ENCODE assay signal across 1 cellular context in genomic region chr22:41446639-41447434, GRCh38.
TF ChIP-seq lines count a peak whose summit lies in the region.

A gene with protein sequence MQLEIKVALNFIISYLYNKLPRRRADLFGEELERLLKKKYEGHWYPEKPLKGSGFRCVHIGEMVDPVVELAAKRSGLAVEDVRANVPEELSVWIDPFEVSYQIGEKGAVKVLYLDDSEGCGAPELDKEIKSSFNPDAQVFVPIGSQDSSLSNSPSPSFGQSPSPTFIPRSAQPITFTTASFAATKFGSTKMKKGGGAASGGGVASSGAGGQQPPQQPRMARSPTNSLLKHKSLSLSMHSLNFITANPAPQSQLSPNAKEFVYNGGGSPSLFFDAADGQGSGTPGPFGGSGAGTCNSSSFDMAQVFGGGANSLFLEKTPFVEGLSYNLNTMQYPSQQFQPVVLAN (minus strand): TSS chr22:41446801. CDS start chr22:41437345, 9,456 bp downstream.

TF ChIP-seq in HepG2, 621 proteins besides CTCF, POLR2A, EP300 and RAD21 (continued from another document and continues in another):
- TF ChIP-seq, protein P1, sequence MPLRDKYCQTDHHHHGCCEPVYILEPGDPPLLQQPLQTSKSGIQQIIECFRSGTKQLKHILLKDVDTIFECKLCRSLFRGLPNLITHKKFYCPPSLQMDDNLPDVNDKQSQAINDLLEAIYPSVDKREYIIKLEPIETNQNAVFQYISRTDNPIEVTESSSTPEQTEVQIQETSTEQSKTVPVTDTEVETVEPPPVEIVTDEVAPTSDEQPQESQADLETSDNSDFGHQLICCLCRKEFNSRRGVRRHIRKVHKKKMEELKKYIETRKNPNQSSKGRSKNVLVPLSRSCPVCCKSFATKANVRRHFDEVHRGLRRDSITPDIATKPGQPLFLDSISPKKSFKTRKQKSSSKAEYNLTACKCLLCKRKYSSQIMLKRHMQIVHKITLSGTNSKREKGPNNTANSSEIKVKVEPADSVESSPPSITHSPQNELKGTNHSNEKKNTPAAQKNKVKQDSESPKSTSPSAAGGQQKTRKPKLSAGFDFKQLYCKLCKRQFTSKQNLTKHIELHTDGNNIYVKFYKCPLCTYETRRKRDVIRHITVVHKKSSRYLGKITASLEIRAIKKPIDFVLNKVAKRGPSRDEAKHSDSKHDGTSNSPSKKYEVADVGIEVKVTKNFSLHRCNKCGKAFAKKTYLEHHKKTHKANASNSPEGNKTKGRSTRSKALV (CRISPR knock-in tag; IDR thresholded peaks at IDR 0.05), result peak; percentile 88
- TF ChIP-seq RBAK (CRISPR knock-in tag; IDR thresholded peaks at IDR 0.05) (peak; percentile 39; the same call in 1 of the 2 replicates), STAT5B (CRISPR knock-in tag; IDR thresholded peaks at IDR 0.05) (peak; percentile 97), SMARCE1 (IDR thresholded peaks at IDR 0.05; ENCODE audit: borderline replicate concordance) (no peak), NBN (conservative IDR thresholded peaks at IDR 0.05) (no peak), NPAS2 (CRISPR knock-in tag; IDR thresholded peaks at IDR 0.05; ENCODE audit: borderline replicate concordance) (no peak), MIER2 (CRISPR knock-in tag; IDR thresholded peaks at IDR 0.05) (peak; percentile 75), ZNF232 (CRISPR knock-in tag; IDR thresholded peaks at IDR 0.05; ENCODE audit: borderline replicate concordance) (peak; percentile 55), ZBTB1 (CRISPR knock-in tag; IDR thresholded peaks at IDR 0.05; ENCODE audit: borderline replicate concordance) (peak; percentile 31; the same call in 1 of the 2 replicates), ZNF703 (CRISPR knock-in tag; IDR thresholded peaks at IDR 0.05; ENCODE audit: borderline replicate concordance) (peak; percentile 99), ZNF512 (CRISPR knock-in tag; IDR thresholded peaks at IDR 0.05) (no peak), MLXIP (CRISPR knock-in tag; IDR thresholded peaks at IDR 0.05; ENCODE audit: borderline replicate concordance) (peak; percentile 91), ZNF552 (CRISPR knock-in tag; IDR thresholded peaks at IDR 0.05; ENCODE audit: borderline replicate concordance) (peak; percentile 80; the same call in 1 of the 2 replicates), HOXA7 (CRISPR knock-in tag; IDR thresholded peaks at IDR 0.05) (peak; percentile 95; the same call in 1 of the 2 replicates), GTF3A (CRISPR knock-in tag; conservative IDR thresholded peaks at IDR 0.05) (peak; percentile 42; the same call in 1 of the 2 replicates), ARNTL (CRISPR knock-in tag; IDR thresholded peaks at IDR 0.05) (peak; percentile 95), CHD2 (IDR thresholded peaks at IDR 0.05; ENCODE audit: low read depth, low read length) (peak; percentile 95), KAT7 (CRISPR knock-in tag; IDR thresholded peaks at IDR 0.05; ENCODE audit: borderline replicate concordance) (peak; percentile 97; the same call in 1 of the 2 replicates), ZSCAN12 (CRISPR knock-in tag; IDR thresholded peaks at IDR 0.05) (peak; percentile 95), ZNF678 (CRISPR knock-in tag; IDR thresholded peaks at IDR 0.05) (peak; percentile 90; the same call in 1 of the 2 replicates), TFE3 (CRISPR knock-in tag; IDR thresholded peaks at IDR 0.05) (peak; percentile 75; the same call in 1 of the 2 replicates), ZNF138 (CRISPR knock-in tag; IDR thresholded peaks at IDR 0.05; ENCODE audit: low read depth) (peak; percentile 82; the same call in 1 of the 2 replicates), LCORL (IDR thresholded peaks at IDR 0.05) (no peak), LCORL (CRISPR knock-in tag; IDR thresholded peaks at IDR 0.05) (peak; percentile 77; the same call in 1 of the 2 replicates), ZNF816 (CRISPR knock-in tag; IDR thresholded peaks at IDR 0.05; ENCODE audit: borderline replicate concordance) (no peak; the same call in 1 of the 2 replicates), HNRNPH1 (optimal IDR thresholded peaks at IDR 0.05; ENCODE audit: low read depth, low read length) (peak; percentile 99), ZBTB34 (CRISPR knock-in tag; IDR thresholded peaks at IDR 0.05) (peak; percentile 10; the same call in 1 of the 2 replicates), ZNF329 (CRISPR knock-in tag; IDR thresholded peaks at IDR 0.05; ENCODE audit: low read depth) (peak; percentile 88), ZNF674 (CRISPR knock-in tag; IDR thresholded peaks at IDR 0.05; ENCODE audit: low read depth) (peak; percentile 73; the same call in 1 of the 2 replicates), PRDM10 (CRISPR knock-in tag; IDR thresholded peaks at IDR 0.05; ENCODE audit: low read depth) (peak; percentile 73; the same call in 1 of the 2 replicates), DDIT3 (CRISPR knock-in tag; IDR thresholded peaks at IDR 0.05) (no peak), MXD4 (CRISPR knock-in tag; IDR thresholded peaks at IDR 0.05) (peak; percentile 94), MATR3 (CRISPR knock-in tag; IDR thresholded peaks at IDR 0.05) (no peak), FOXA1 (IDR thresholded peaks at IDR 0.05) (no peak), FOXA1 (CRISPR knock-in tag; IDR thresholded peaks at IDR 0.05) (peak; percentile 45; the same call in 1 of the 2 replicates), ZNF44 (CRISPR knock-in tag; IDR thresholded peaks at IDR 0.05) (no peak), MZF1 (CRISPR knock-in tag; IDR thresholded peaks at IDR 0.05; ENCODE audit: borderline replicate concordance) (no peak; the same call in 1 of the 2 replicates), CHD4 (IDR thresholded peaks at IDR 0.05; ENCODE audit: borderline replicate concordance, low read length) (no peak), SP140L (CRISPR knock-in tag; IDR thresholded peaks at IDR 0.05; ENCODE audit: borderline replicate concordance) (peak; percentile 85), ELF3 (CRISPR knock-in tag; IDR thresholded peaks at IDR 0.05) (peak; percentile 90), SP4 (CRISPR knock-in tag; IDR thresholded peaks at IDR 0.05) (peak; percentile 99), PCBP2 (optimal IDR thresholded peaks at IDR 0.05; ENCODE audit: low read depth, low read length, poor library complexity, severe bottlenecking) (peak; percentile 85), TBL1XR1 (IDR thresholded peaks at IDR 0.05; ENCODE audit: borderline replicate concordance, low read length, partially characterized antibody) (peak; percentile 92), SP2 (CRISPR knock-in tag; IDR thresholded peaks at IDR 0.05) (peak; percentile 53)
- TF ChIP-seq, protein P2, sequence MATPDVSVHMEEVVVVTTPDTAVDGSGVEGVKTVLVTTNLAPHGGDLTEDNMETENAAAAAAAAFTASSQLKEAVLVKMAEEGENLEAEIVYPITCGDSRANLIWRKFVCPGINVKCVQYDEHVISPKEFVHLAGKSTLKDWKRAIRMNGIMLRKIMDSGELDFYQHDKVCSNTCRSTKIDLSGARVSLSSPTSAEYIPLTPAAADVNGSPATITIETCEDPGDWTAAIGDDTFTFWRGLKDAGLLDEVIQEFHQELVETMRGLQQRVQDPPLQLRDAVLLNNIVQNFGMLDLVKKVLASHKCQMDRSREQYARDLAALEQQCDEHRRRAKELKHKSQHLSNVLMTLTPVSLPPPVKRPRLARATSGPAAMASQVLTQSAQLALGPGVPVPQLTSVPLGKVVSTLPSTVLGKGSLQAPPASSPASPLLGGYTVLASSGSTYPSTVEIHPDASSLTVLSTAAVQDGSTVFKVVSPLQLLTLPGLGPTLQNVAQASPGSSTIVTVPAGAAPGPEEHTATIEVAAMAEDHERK (CRISPR knock-in tag; IDR thresholded peaks at IDR 0.05; ENCODE audit: low read depth), result no peak
- TF ChIP-seq, protein P3, sequence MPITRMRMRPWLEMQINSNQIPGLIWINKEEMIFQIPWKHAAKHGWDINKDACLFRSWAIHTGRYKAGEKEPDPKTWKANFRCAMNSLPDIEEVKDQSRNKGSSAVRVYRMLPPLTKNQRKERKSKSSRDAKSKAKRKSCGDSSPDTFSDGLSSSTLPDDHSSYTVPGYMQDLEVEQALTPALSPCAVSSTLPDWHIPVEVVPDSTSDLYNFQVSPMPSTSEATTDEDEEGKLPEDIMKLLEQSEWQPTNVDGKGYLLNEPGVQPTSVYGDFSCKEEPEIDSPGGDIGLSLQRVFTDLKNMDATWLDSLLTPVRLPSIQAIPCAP (CRISPR knock-in tag; IDR thresholded peaks at IDR 0.05; ENCODE audit: low read depth), result peak; percentile 76
- TF ChIP-seq, protein P4, sequence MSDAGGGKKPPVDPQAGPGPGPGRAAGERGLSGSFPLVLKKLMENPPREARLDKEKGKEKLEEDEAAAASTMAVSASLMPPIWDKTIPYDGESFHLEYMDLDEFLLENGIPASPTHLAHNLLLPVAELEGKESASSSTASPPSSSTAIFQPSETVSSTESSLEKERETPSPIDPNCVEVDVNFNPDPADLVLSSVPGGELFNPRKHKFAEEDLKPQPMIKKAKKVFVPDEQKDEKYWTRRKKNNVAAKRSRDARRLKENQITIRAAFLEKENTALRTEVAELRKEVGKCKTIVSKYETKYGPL (CRISPR knock-in tag; IDR thresholded peaks at IDR 0.05), result peak; percentile 62; the same call in 1 of the 2 replicates
